ENCODE assay signal across 22 cellular contexts in the genomic region with DNA sequence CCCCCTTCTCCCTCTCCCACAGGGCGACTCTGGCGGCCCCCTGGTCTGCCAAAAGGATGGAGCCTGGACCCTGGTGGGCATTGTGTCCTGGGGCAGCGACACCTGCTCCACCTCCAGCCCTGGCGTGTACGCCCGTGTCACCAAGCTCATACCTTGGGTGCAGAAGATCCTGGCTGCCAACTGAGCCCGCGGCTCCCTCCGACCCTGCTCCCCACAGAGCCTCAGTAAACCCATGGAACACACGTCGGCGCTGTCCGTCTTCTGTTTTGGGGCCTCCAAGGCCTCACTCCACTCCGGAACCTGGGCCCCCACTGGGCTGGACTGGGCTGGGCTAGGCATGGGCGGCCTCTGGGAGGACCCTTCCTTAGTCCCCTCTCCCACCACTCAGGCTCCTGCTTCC. TPM values are rescaled to one million over a fixed set of nuclear protein-coding genes. Genes with fewer than 3 reads are reported as not detected.
"Had no signal": no experiment of that assay in that cellular context is flagged by ENCODE, and none has a peak within 500 bp of the region (broad histone marks: within the 10 kb centered on the region; RNA-seq: fewer than 3 reads in every experiment).

No MANE protein-coding gene starts in this region.

- H3K4me1 ChIP-seq: ascending aorta, sigmoid colon, suprapubic skin had no signal

- H3K4me3 ChIP-seq: ascending aorta, esophagus muscularis mucosa, left ventricle myocardium inferior, sigmoid colon, SK-N-MC, suprapubic skin, upper lobe of left lung had no signal

- H3K27ac ChIP-seq: ascending aorta, esophagus muscularis mucosa, left ventricle myocardium inferior, parathyroid adenoma, sigmoid colon, SK-N-MC, suprapubic skin, upper lobe of left lung had no signal

- H3K9me3 Mint-ChIP-seq: central memory CD8-positive, alpha-beta T cell; WTC11 had no signal

- H3K4me3 Mint-ChIP-seq: activated CD8-positive, alpha-beta T cell treated with anti-CD3 and anti-CD28 coated beads, Interleukin-2, amount 10 ng/mL, durations not matched to agents 7 days and 5 days; central memory CD8-positive, alpha-beta T cell; T-helper 17 cell; WTC11 had no signal

- DNase-seq: activated CD4-positive, alpha-beta T cell treated with anti-CD3 and anti-CD28 coated beads for 48 hours; activated CD8-positive, alpha-beta memory T cell treated with anti-CD3 and anti-CD28 coated beads, Interleukin-2, amount 50 U/mL, for 48 hours; activated CD8-positive, alpha-beta T cell treated with anti-CD3 and anti-CD28 coated beads, Interleukin-2, amount 10 ng/mL, durations not matched to agents 7 days and 5 days; glutamatergic neuron; left ventricle myocardium inferior; mesendoderm; sigmoid colon; stimulated activated CD4-positive, alpha-beta T cell treated with anti-CD3 and anti-CD28 coated beads, Interleukin-12 subunit alpha, Interleukin-12 subunit beta, amount 100 ng/mL, for 4 hours; stimulated activated CD4-positive, alpha-beta T cell treated with anti-CD3 and anti-CD28 coated beads, Interleukin-2, amount 100 ng/mL, for 48 hours; stimulated activated naive CD8-positive, alpha-beta T cell treated with anti-CD3 and anti-CD28 coated beads, Interleukin-15, Interleukin-2, amounts not matched to agents 100 U/mL and 50 U/mL, for 24 hours; T-helper 17 cell had no signal

- H3K27ac Mint-ChIP-seq: activated CD8-positive, alpha-beta T cell treated with anti-CD3 and anti-CD28 coated beads, Interleukin-2, amount 10 ng/mL, durations not matched to agents 7 days and 5 days; T-helper 17 cell; WTC11 had no signal

- H3K9me3 ChIP-seq: ascending aorta, esophagus muscularis mucosa, left ventricle myocardium inferior, sigmoid colon, suprapubic skin, upper lobe of left lung had no signal

RNA-seq across cellular contexts. Expression of a gene that starts 5.9 kb away (rescaled TPM):
- total RNA-seq: activated CD8-positive, alpha-beta T cell treated with anti-CD3 and anti-CD28 coated beads, Interleukin-2, amount 10 ng/mL, durations not matched to agents 7 days and 5 days; ascending aorta; dermis microvascular lymphatic vessel endothelial cell; esophagus muscularis mucosa; fibroblast of villous mesenchyme; left ventricle myocardium inferior; sigmoid colon; suprapubic skin; T-helper 17 cell had no signal
- polyA plus RNA-seq: neural cell had no signal

RNA-seq across cellular contexts. Expression of a gene that starts 17.7 kb away (rescaled TPM):
- total RNA-seq: activated CD8-positive, alpha-beta T cell treated with anti-CD3 and anti-CD28 coated beads, Interleukin-2, amount 10 ng/mL, durations not matched to agents 7 days and 5 days; ascending aorta; dermis microvascular lymphatic vessel endothelial cell; esophagus muscularis mucosa; fibroblast of villous mesenchyme; left ventricle myocardium inferior; sigmoid colon; suprapubic skin; T-helper 17 cell had no signal
- polyA plus RNA-seq: neural cell had no signal
